In genomic region chr4:65416875-65417274, GRCh38 we compare ENCODE assay signal across 10 cellular contexts.
DNase-seq lines count a peak whose midpoint lies in the region; ATAC-seq and TF ChIP-seq lines count a peak whose summit lies in the region.
"Had no signal": no experiment of that assay in that cellular context is flagged by ENCODE, and none has a peak within 500 bp of the region (broad histone marks: within the 10 kb centered on the region; RNA-seq: fewer than 3 reads in every experiment).

No MANE protein-coding gene starts in this region.

- no peaks in the 10 kb centered on the region for H3K27me3 ChIP-seq in Caco-2 (replicated peaks; ENCODE audit: control insufficient read depth, insufficient read depth, low read length)

- H3K27me3 Mint-ChIP-seq in WTC11 (ENCODE audit: low read depth) = no peaks in the 10 kb centered on the region
- H3K27me3 Mint-ChIP-seq in Caco-2 (ENCODE audit: insufficient read depth, unreplicated experiment) = no peaks in the 10 kb centered on the region

- peak; percentile 59 for ATAC-seq in WTC11
- ATAC-seq in HG03139 (IDR thresholded peaks at IDR 0.05; ENCODE audit: unreplicated experiment) = no peak

- no peaks in the 10 kb centered on the region for H3K9me3 Mint-ChIP-seq in WTC11
- no peaks in the 10 kb centered on the region for H3K9me3 Mint-ChIP-seq in Caco-2 (ENCODE audit: unreplicated experiment)
- H3K9me3 Mint-ChIP-seq: CD14-positive monocyte had no signal

- no peaks in the 10 kb centered on the region for H3K9me3 ChIP-seq in Caco-2

- TF ChIP-seq CTCF in WTC11 (IDR thresholded peaks at IDR 0.05) (no peak), Caco-2 (IDR thresholded peaks at IDR 0.05; ENCODE audit: insufficient read depth in 1 of 2, low read depth in 1 of 2, low read length in 1 of 2, severe bottlenecking in 1 of 2, unreplicated experiment in 1 of 2) (no peak)

- no TSS peak for BruUV-seq in Caco-2 (replicated peaks; lab: Mats Ljungman, UMichigan)

- POLR2A ChIA-PET in WTC11 (lab: Charles Lee) = no interaction called here
- POLR2A ChIA-PET in Caco-2 (lab: Charles Lee) = no interaction called here

- H3K4me1 Mint-ChIP-seq in WTC11 (no peaks in the 10 kb centered on the region), Caco-2 (ENCODE audit: low read depth, unreplicated experiment) (no peaks in the 10 kb centered on the region)
- H3K4me1 Mint-ChIP-seq: CD14-positive monocyte had no signal

- peak; percentile 19 for DNase-seq in Ammon's horn (ENCODE audit: low spot score)
- peak; percentile 98 for DNase-seq in NCI-H1092 treated with DMSO at 0.1 percent for 48 hours (lab: John Stamatoyannopoulos, UW)
- DNase-seq in WTC11 (ENCODE audit: low spot score) = no peak
- peak; percentile 8 for DNase-seq in iris pigment epithelial cell (ENCODE audit: low read depth)
- DNase-seq in activated T-cell treated with anti-CD3 and anti-CD28 coated beads for 4 hours = no peak
- DNase-seq in amniotic stem cell (lab: John Stamatoyannopoulos, UW) = no peak
- DNase-seq in Caco-2 = no peak
- DNase-seq: aorta had no signal

- H3K36me3 ChIP-seq in Caco-2 (ENCODE audit: control insufficient read depth, insufficient read depth, low read length) = no peaks in the 10 kb centered on the region

- H3K4me3 ChIP-seq in Caco-2 (ENCODE audit: low read depth, low read length) = no peak overlapping the region

- H3K4me3 Mint-ChIP-seq in WTC11 = no peak overlapping the region
- H3K4me3 Mint-ChIP-seq in Caco-2 (ENCODE audit: unreplicated experiment) = no peak overlapping the region
- H3K4me3 Mint-ChIP-seq: CD14-positive monocyte had no signal

- H3K27ac Mint-ChIP-seq in WTC11 (no peak overlapping the region), Caco-2 (ENCODE audit: unreplicated experiment) (no peak overlapping the region)
- H3K27ac Mint-ChIP-seq: CD14-positive monocyte had no signal

- H3K36me3 Mint-ChIP-seq in WTC11 = no peaks in the 10 kb centered on the region
- no peaks in the 10 kb centered on the region for H3K36me3 Mint-ChIP-seq in Caco-2 (ENCODE audit: insufficient read depth, unreplicated experiment)
- H3K36me3 Mint-ChIP-seq: CD14-positive monocyte had no signal

- intact Hi-C loops in Caco-2 (cut with micrococcal nuclease; ENCODE audit: unreplicated experiment) = no loop called here

- CTCF ChIA-PET in WTC11 (lab: Charles Lee) (no interaction called here), Caco-2 (lab: Charles Lee) (no interaction called here)

- no peaks in the 10 kb centered on the region for H3K4me1 ChIP-seq in Caco-2

TF ChIP-seq in WTC11, 78 proteins besides CTCF, POLR2A, EP300 and RAD21:
- TF ChIP-seq FOXJ3 (CRISPR knock-in tag; IDR thresholded peaks at IDR 0.05; ENCODE audit: borderline replicate concordance) = no peak
- no peak for TF ChIP-seq CBFB (CRISPR knock-in tag; IDR thresholded peaks at IDR 0.05; ENCODE audit: low read depth)
- TF ChIP-seq, protein P1, sequence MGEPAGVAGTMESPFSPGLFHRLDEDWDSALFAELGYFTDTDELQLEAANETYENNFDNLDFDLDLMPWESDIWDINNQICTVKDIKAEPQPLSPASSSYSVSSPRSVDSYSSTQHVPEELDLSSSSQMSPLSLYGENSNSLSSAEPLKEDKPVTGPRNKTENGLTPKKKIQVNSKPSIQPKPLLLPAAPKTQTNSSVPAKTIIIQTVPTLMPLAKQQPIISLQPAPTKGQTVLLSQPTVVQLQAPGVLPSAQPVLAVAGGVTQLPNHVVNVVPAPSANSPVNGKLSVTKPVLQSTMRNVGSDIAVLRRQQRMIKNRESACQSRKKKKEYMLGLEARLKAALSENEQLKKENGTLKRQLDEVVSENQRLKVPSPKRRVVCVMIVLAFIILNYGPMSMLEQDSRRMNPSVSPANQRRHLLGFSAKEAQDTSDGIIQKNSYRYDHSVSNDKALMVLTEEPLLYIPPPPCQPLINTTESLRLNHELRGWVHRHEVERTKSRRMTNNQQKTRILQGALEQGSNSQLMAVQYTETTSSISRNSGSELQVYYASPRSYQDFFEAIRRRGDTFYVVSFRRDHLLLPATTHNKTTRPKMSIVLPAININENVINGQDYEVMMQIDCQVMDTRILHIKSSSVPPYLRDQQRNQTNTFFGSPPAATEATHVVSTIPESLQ (CRISPR knock-in tag; IDR thresholded peaks at IDR 0.05) = no peak
- TF ChIP-seq EMX1 (CRISPR knock-in tag; IDR thresholded peaks at IDR 0.05) = no peak
- TF ChIP-seq ZNF423 (CRISPR knock-in tag; IDR thresholded peaks at IDR 0.05) = no peak
- TF ChIP-seq MYBL2 (CRISPR knock-in tag; IDR thresholded peaks at IDR 0.05) = no peak
- TF ChIP-seq NFYB (CRISPR knock-in tag; conservative IDR thresholded peaks at IDR 0.05; ENCODE audit: low read depth) = no peak

Comparison
In these comparisons a context has a peak if more than half of its experiments do, and no peak if none do; other contexts are left out.
1. DNase-seq: peak in Ammon's horn (single experiment), NCI-H1092 treated with DMSO at 0.1 percent for 48 hours (single experiment) and iris pigment epithelial cell (single experiment); none in WTC11 (single experiment), activated T-cell treated with anti-CD3 and anti-CD28 coated beads for 4 hours (single experiment), amniotic stem cell (single experiment) and Caco-2 (0 of 2).